Comparison of ENCODE assay signal across 1 cellular context in genomic region chr1:230156536-230156935, GRCh38.
A peak's percentile ranks its signal among the peaks of the same experiment; 100 is the strongest.
TF ChIP-seq lines count a peak whose summit lies in the region.

No MANE protein-coding gene starts in this region.

TF ChIP-seq in K562, 482 proteins besides CTCF, POLR2A, EP300 and RAD21 (continued from another document):
- TF ChIP-seq UBTF (IDR thresholded peaks at IDR 0.05; ENCODE audit: borderline replicate concordance in 1 of 2, low read depth in 2 of 2, low read length in 2 of 2): 0 out of 4 replicates have a peak, but pooled peaks of 1 of the 2 experiments have one; percentile 41
- TF ChIP-seq AFF1 (IDR thresholded peaks at IDR 0.05; ENCODE audit: low read depth in 1 of 2, partially characterized antibody in 2 of 2): peak in 1 of 2 experiments; percentile 6
TF ChIP-seq in K562: peak in this region for 4.
